In genomic region chr22:20128902-20129746, GRCh38 we compare ENCODE assay signal across 9 cellular contexts. TPM values are rescaled to one million over a fixed set of nuclear protein-coding genes. Genes with fewer than 3 reads are reported as not detected.
A peak's percentile ranks its signal among the peaks of the same experiment; 100 is the strongest.
DNase-seq lines count a peak whose midpoint lies in the region; ATAC-seq and TF ChIP-seq lines count a peak whose summit lies in the region.
"Had no signal": no experiment of that assay in that cellular context is flagged by ENCODE, and none has a peak within 500 bp of the region (broad histone marks: within the 10 kb centered on the region; RNA-seq: fewer than 3 reads in every experiment).

No MANE protein-coding gene starts in this region.

- peaks cover 16% of the 10 kb centered on the region for H4K20me1 ChIP-seq in hepatocyte (ENCODE audit: insufficient read depth, poor library complexity, severe bottlenecking)

- H3K36me3 ChIP-seq in hepatocyte (replicated peaks; ENCODE audit: insufficient read depth, low read depth) = no peaks in the 10 kb centered on the region

- H3K27me3 Mint-ChIP-seq in activated T-helper 1 cell treated with anti-CD3 and anti-CD28 coated beads, Interleukin-12 subunit alpha, Interleukin-12 subunit beta, Interleukin-2, Interleukin-4 antibody, amounts not matched to agents 30 ng/mL and 10 ng/mL and 1 ng/mL, durations not matched to agents 14 hours and 24 hours and 36 hours (ENCODE audit: insufficient read depth) = no peaks in the 10 kb centered on the region
- no peaks in the 10 kb centered on the region for H3K27me3 Mint-ChIP-seq in stimulated activated naive CD8-positive, alpha-beta T cell treated with anti-CD3 and anti-CD28 coated beads, Interleukin-15, amount 100 ng/mL, for 72 hours

- no peaks in the 10 kb centered on the region for H3K9me2 ChIP-seq in hepatocyte (replicated peaks; ENCODE audit: insufficient read depth)

- peak overlapping the region; percentile 52 for H3K27ac Mint-ChIP-seq in activated T-helper 1 cell treated with anti-CD3 and anti-CD28 coated beads, Interleukin-12 subunit alpha, Interleukin-12 subunit beta, Interleukin-2, Interleukin-4 antibody, amounts not matched to agents 30 ng/mL and 10 ng/mL and 1 ng/mL, durations not matched to agents 14 hours and 24 hours and 36 hours
- peak overlapping the region in 1 of 2 donors; percentile 65 for H3K27ac Mint-ChIP-seq in stimulated activated naive CD8-positive, alpha-beta T cell treated with anti-CD3 and anti-CD28 coated beads, Interleukin-15, amount 100 ng/mL, for 72 hours

- H3K4me3 ChIP-seq in hepatocyte = no peak overlapping the region

- DNase-seq in NCI-H1694 (lab: John Stamatoyannopoulos, UW) = peak; percentile 25
- DNase-seq in NCI-H1694 treated with DMSO at 0.1 percent for 48 hours (lab: John Stamatoyannopoulos, UW) = no peak
- peak; percentile 49 for DNase-seq in NCI-H2171 treated with DMSO at 0.1 percent for 48 hours (lab: John Stamatoyannopoulos, UW)
- DNase-seq in activated T-helper 1 cell treated with anti-CD3 and anti-CD28 coated beads, Interleukin-12 subunit alpha, Interleukin-12 subunit beta, Interleukin-2, Interleukin-4 antibody, amounts not matched to agents 30 ng/mL and 10 ng/mL and 1 ng/mL, durations not matched to agents 14 hours and 24 hours and 36 hours (ENCODE audit: low spot score) = peak; percentile 37
- no peak for DNase-seq in hepatocyte (ENCODE audit: low spot score)
- peak; percentile 42 to 60 for DNase-seq in stimulated activated naive CD8-positive, alpha-beta T cell treated with anti-CD3 and anti-CD28 coated beads, Interleukin-15, amount 100 ng/mL, for 72 hours
- DNase-seq in NCI-H1048 (lab: John Stamatoyannopoulos, UW) = no peak

- no peaks in the 10 kb centered on the region for H3K27me3 ChIP-seq in hepatocyte

- ATAC-seq in stimulated activated naive CD8-positive, alpha-beta T cell treated with anti-CD3 and anti-CD28 coated beads, Interleukin-15, amount 100 ng/mL, for 72 hours = peak; percentile 58
- no peak for ATAC-seq in GM18909 (IDR thresholded peaks at IDR 0.05; ENCODE audit: poor library complexity, unreplicated experiment)

- TF ChIP-seq CTCF in hepatocyte (IDR thresholded peaks at IDR 0.05; ENCODE audit: poor library complexity) = peak; percentile 27

- WGBS in hepatocyte (ENCODE audit: low lambda C conversion rate, missing lambda C conversion rate) = 62% methylated on average over 18 of the region's 18 CpGs

- peaks cover 11% of the 10 kb centered on the region for H3K4me1 ChIP-seq in hepatocyte (ENCODE audit: insufficient read depth)

- H3K27ac ChIP-seq in hepatocyte = no peak overlapping the region
- H3K27ac ChIP-seq: C4-2B had no signal

- H3K36me3 Mint-ChIP-seq in activated T-helper 1 cell treated with anti-CD3 and anti-CD28 coated beads, Interleukin-12 subunit alpha, Interleukin-12 subunit beta, Interleukin-2, Interleukin-4 antibody, amounts not matched to agents 30 ng/mL and 10 ng/mL and 1 ng/mL, durations not matched to agents 14 hours and 24 hours and 36 hours (ENCODE audit: low read depth) = peaks cover 21% of the 10 kb centered on the region

- H3K4me1 Mint-ChIP-seq in activated T-helper 1 cell treated with anti-CD3 and anti-CD28 coated beads, Interleukin-12 subunit alpha, Interleukin-12 subunit beta, Interleukin-2, Interleukin-4 antibody, amounts not matched to agents 30 ng/mL and 10 ng/mL and 1 ng/mL, durations not matched to agents 14 hours and 24 hours and 36 hours (ENCODE audit: low read depth) = peaks cover 10% of the 10 kb centered on the region
- H3K4me1 Mint-ChIP-seq in stimulated activated naive CD8-positive, alpha-beta T cell treated with anti-CD3 and anti-CD28 coated beads, Interleukin-15, amount 100 ng/mL, for 72 hours = peaks cover 58% of the 10 kb centered on the region

- H3K79me2 ChIP-seq in hepatocyte = peaks cover 24% of the 10 kb centered on the region

- H3K4me3 Mint-ChIP-seq in activated T-helper 1 cell treated with anti-CD3 and anti-CD28 coated beads, Interleukin-12 subunit alpha, Interleukin-12 subunit beta, Interleukin-2, Interleukin-4 antibody, amounts not matched to agents 30 ng/mL and 10 ng/mL and 1 ng/mL, durations not matched to agents 14 hours and 24 hours and 36 hours = peak overlapping the region; percentile 33
- peak overlapping the region in 1 of 2 donors; percentile 34 for H3K4me3 Mint-ChIP-seq in stimulated activated naive CD8-positive, alpha-beta T cell treated with anti-CD3 and anti-CD28 coated beads, Interleukin-15, amount 100 ng/mL, for 72 hours

- no peak overlapping the region for H3K4me2 ChIP-seq in hepatocyte

- no peaks in the 10 kb centered on the region for H3K9me3 ChIP-seq in hepatocyte (ENCODE audit: low read depth)

- H3K9me3 Mint-ChIP-seq in activated T-helper 1 cell treated with anti-CD3 and anti-CD28 coated beads, Interleukin-12 subunit alpha, Interleukin-12 subunit beta, Interleukin-2, Interleukin-4 antibody, amounts not matched to agents 30 ng/mL and 10 ng/mL and 1 ng/mL, durations not matched to agents 14 hours and 24 hours and 36 hours = no peaks in the 10 kb centered on the region
- no peaks in the 10 kb centered on the region for H3K9me3 Mint-ChIP-seq in stimulated activated naive CD8-positive, alpha-beta T cell treated with anti-CD3 and anti-CD28 coated beads, Interleukin-15, amount 100 ng/mL, for 72 hours

- no peak overlapping the region for H2AFZ ChIP-seq in hepatocyte

- intact Hi-C loops in activated T-helper 1 cell treated with anti-CD3 and anti-CD28 coated beads, Interleukin-12 subunit alpha, Interleukin-12 subunit beta, Interleukin-2, Interleukin-4 antibody, amounts not matched to agents 30 ng/mL and 10 ng/mL and 1 ng/mL, durations not matched to agents 14 hours and 24 hours and 36 hours (cut with micrococcal nuclease) = loop anchor here (1.0 kb wide), 1 partner anchor 159 kb away; no protein-coding TSS in a partner anchor

RNA-seq across cellular contexts. Expression of gene ZDHHC8, which starts 2.5 kb away (rescaled TPM):
- 83.9 and 92.3 TPM in 2 replicates for total RNA-seq in activated T-helper 1 cell treated with anti-CD3 and anti-CD28 coated beads, Interleukin-12 subunit alpha, Interleukin-12 subunit beta, Interleukin-2, Interleukin-4 antibody, amounts not matched to agents 30 ng/mL and 10 ng/mL and 1 ng/mL, durations not matched to agents 14 hours and 24 hours and 36 hours
- total RNA-seq in hepatocyte = 4.5 and 9.6 TPM in 2 replicates
- polyA plus RNA-seq in hepatocyte = 65.1 and 72.7 TPM in 2 replicates

RNA-seq across cellular contexts. Expression of gene TRMT2A, which starts 12.1 kb away (rescaled TPM):
- 142 and 161 TPM in 2 replicates for total RNA-seq in activated T-helper 1 cell treated with anti-CD3 and anti-CD28 coated beads, Interleukin-12 subunit alpha, Interleukin-12 subunit beta, Interleukin-2, Interleukin-4 antibody, amounts not matched to agents 30 ng/mL and 10 ng/mL and 1 ng/mL, durations not matched to agents 14 hours and 24 hours and 36 hours
- total RNA-seq in hepatocyte = 34.4 and 50.2 TPM in 2 replicates
- 65.1 and 78.7 TPM in 2 replicates for polyA plus RNA-seq in hepatocyte

RNA-seq across cellular contexts. Expression of gene RANBP1, which starts 13.2 kb away (rescaled TPM):
- 509 and 524 TPM in 2 replicates for total RNA-seq in activated T-helper 1 cell treated with anti-CD3 and anti-CD28 coated beads, Interleukin-12 subunit alpha, Interleukin-12 subunit beta, Interleukin-2, Interleukin-4 antibody, amounts not matched to agents 30 ng/mL and 10 ng/mL and 1 ng/mL, durations not matched to agents 14 hours and 24 hours and 36 hours
- 223 and 227 TPM in 2 replicates for total RNA-seq in hepatocyte
- 189 and 192 TPM in 2 replicates for polyA plus RNA-seq in hepatocyte

RNA-seq across cellular contexts. Expression of gene CCDC188, which starts 21.7 kb away (rescaled TPM):
- 0.26 TPM in 1 of 2 replicates, not detected in the other for total RNA-seq in activated T-helper 1 cell treated with anti-CD3 and anti-CD28 coated beads, Interleukin-12 subunit alpha, Interleukin-12 subunit beta, Interleukin-2, Interleukin-4 antibody, amounts not matched to agents 30 ng/mL and 10 ng/mL and 1 ng/mL, durations not matched to agents 14 hours and 24 hours and 36 hours
- total RNA-seq in hepatocyte = not detected in 2 replicates
- not detected in 2 replicates for polyA plus RNA-seq in hepatocyte

RNA-seq across cellular contexts. Expression of gene DGCR8, which starts 49.1 kb away (rescaled TPM):
- 79.3 and 81.0 TPM in 2 replicates for total RNA-seq in activated T-helper 1 cell treated with anti-CD3 and anti-CD28 coated beads, Interleukin-12 subunit alpha, Interleukin-12 subunit beta, Interleukin-2, Interleukin-4 antibody, amounts not matched to agents 30 ng/mL and 10 ng/mL and 1 ng/mL, durations not matched to agents 14 hours and 24 hours and 36 hours
- total RNA-seq in hepatocyte = 18.3 and 22.0 TPM in 2 replicates
- 10.8 and 12.2 TPM in 2 replicates for polyA plus RNA-seq in hepatocyte

Comparison
In these comparisons a context has a peak if more than half of its experiments do, and no peak if none do; other contexts are left out.
1. DNase-seq: peak in NCI-H1694 (single experiment), NCI-H2171 treated with DMSO at 0.1 percent for 48 hours (single experiment), activated T-helper 1 cell treated with anti-CD3 and anti-CD28 coated beads, Interleukin-12 subunit alpha, Interleukin-12 subunit beta, Interleukin-2, Interleukin-4 antibody, amounts not matched to agents 30 ng/mL and 10 ng/mL and 1 ng/mL, durations not matched to agents 14 hours and 24 hours and 36 hours (single experiment) and stimulated activated naive CD8-positive, alpha-beta T cell treated with anti-CD3 and anti-CD28 coated beads, Interleukin-15, amount 100 ng/mL, for 72 hours (2 of 2); none in NCI-H1694 treated with DMSO at 0.1 percent for 48 hours (single experiment), hepatocyte (single experiment) and NCI-H1048 (single experiment).